Comparison of ENCODE assay signal across 8 cellular contexts in genomic region chr12:111404362-111405148, GRCh38. TPM values are rescaled to one million over a fixed set of nuclear protein-coding genes. Genes with fewer than 3 reads are reported as not detected.
DNase-seq lines count a peak whose midpoint lies in the region; ATAC-seq, FAIRE-seq and TF ChIP-seq lines count a peak whose summit lies in the region.

No MANE protein-coding gene starts in this region.

- TF ChIP-seq CTCF in A549 (IDR thresholded peaks at IDR 0.05): no peak

- TF ChIP-seq POLR2A in A549 (IDR thresholded peaks at IDR 0.05; ENCODE audit: low read length): no peak

- H3K4me1 ChIP-seq in A549 (peaks cover 23% of the 10 kb centered on the region), iPS-18a (ENCODE audit: control insufficient read depth, low read depth, low read length) (peaks cover 27% of the 10 kb centered on the region)

- no peak for TF ChIP-seq RAD21 in A549 (conservative IDR thresholded peaks at IDR 0.05 in 1 of 2, IDR thresholded peaks at IDR 0.05 in 1 of 2)

- ATAC-seq in A549: no peak
- ATAC-seq in GM19455 (IDR thresholded peaks at IDR 0.05; ENCODE audit: unreplicated experiment): peak; percentile 10
- no peak for ATAC-seq in GM18858 (IDR thresholded peaks at IDR 0.05; ENCODE audit: unreplicated experiment)

- H3K9me3 ChIP-seq in A549 (no peaks in the 10 kb centered on the region), iPS-18a (ENCODE audit: control insufficient read depth, low read depth, low read length) (no peaks in the 10 kb centered on the region)

- peak overlapping the region; percentile 63 for H3K4me3 ChIP-seq in A549
- H3K4me3 ChIP-seq in iPS-18a (ENCODE audit: low read length): peak overlapping the region; percentile 67

- no peak for FAIRE-seq in A549 (lab: Jason Lieb, UNC)

- TF ChIP-seq EP300 in A549 (IDR thresholded peaks at IDR 0.05): no peak

- 52% methylated on average over 17 of the region's 21 CpGs for WGBS in A549 (ENCODE audit: missing lambda C conversion rate)

- peak overlapping the region; percentile 99 for H3K4me2 ChIP-seq in A549

- DNase-seq in A549 (ENCODE audit: low read depth in 1 of 2, low spot score in 1 of 2) (no peak), NCI-H69 (lab: John Stamatoyannopoulos, UW) (peak; percentile 35), retina (no peak)
- peak; percentile 81 for DNase-seq in activated naive CD4-positive, alpha-beta T cell treated with Interleukin-2 at 50 U/mL for 16 hours
- DNase-seq in stimulated activated CD4-positive, alpha-beta T cell treated with anti-CD3 and anti-CD28 coated beads, Interleukin-12 subunit alpha, Interleukin-12 subunit beta, amount 100 ng/mL, for 48 hours (ENCODE audit: low read depth in 2 of 3, low spot score in 1 of 3): peak; percentile 57 to 74 (median 68)

- POLR2A ChIA-PET in A549 (lab: Yijun Ruan, JAX): interaction anchor here (0.9 kb wide), 1 partner anchor 281 kb away, joined by 3 read pairs; the partner anchor contains the start of gene BRAP

- H3K36me3 ChIP-seq in iPS-18a (ENCODE audit: control insufficient read depth, low read depth, low read length): no peaks in the 10 kb centered on the region

- H3K27ac ChIP-seq in A549 (peak overlapping the region; percentile 83 to 89), iPS-18a (ENCODE audit: low read length) (peak overlapping the region; percentile 86)

- CTCF ChIA-PET in A549 (lab: Yijun Ruan, JAX): interaction anchor here (0.6 to 5.1 kb wide), 12 partner anchors 8 to 274 kb away, joined by 3 to 36 read pairs (median 4); no protein-coding TSS in a partner anchor

- peak overlapping the region; percentile 85 for H3K9ac ChIP-seq in iPS-18a (ENCODE audit: low read length)

- H3K27me3 ChIP-seq in iPS-18a (ENCODE audit: control insufficient read depth, insufficient read depth, low read length): no peaks in the 10 kb centered on the region

TF ChIP-seq in A549, 52 proteins besides CTCF, POLR2A, EP300 and RAD21:
- TF ChIP-seq GATA3 (IDR thresholded peaks at IDR 0.05; ENCODE audit: borderline replicate concordance) (no peak), NPAS2 (CRISPR knock-in tag; IDR thresholded peaks at IDR 0.05; ENCODE audit: borderline replicate concordance) (no peak), JUNB (IDR thresholded peaks at IDR 0.05) (no peak), SMC3 (IDR thresholded peaks at IDR 0.05) (no peak)

RNA-seq across cellular contexts. Expression of gene SH2B3, which starts 1.2 kb away (rescaled TPM):
- polyA plus RNA-seq in A549 (2011; rRNA removed) (2.3 and 2.9 TPM in 2 replicates), A549 (2017; fragmentation: RNase III; extraction: RNeasy Plus Mini Kit Qiagen cat#74134 plus additional on column Dnase treatment) (2.4 to 2.5 TPM (median 2.5 TPM) in 3 replicates)
- 2.1 and 2.8 TPM in 2 replicates for polyA plus RNA-seq in A549 (2012; cell fraction: cytosol; rRNA removed)
- polyA plus RNA-seq in A549 (2012; cell fraction: nucleus; rRNA removed): 2.5 and 2.9 TPM in 2 replicates
- 2.5 and 2.6 TPM in 2 replicates for polyA minus RNA-seq in A549 (2011; rRNA and poly(A)+ RNA removed)

RNA-seq across cellular contexts. Expression of gene PHETA1, which starts 35.7 kb away (rescaled TPM):
- polyA plus RNA-seq in A549 (2011; rRNA removed) (2.9 and 3.0 TPM in 2 replicates), A549 (2017; fragmentation: RNase III; extraction: RNeasy Plus Mini Kit Qiagen cat#74134 plus additional on column Dnase treatment) (5.8 to 7.3 TPM (median 7.1 TPM) in 3 replicates)
- 5.1 and 7.4 TPM in 2 replicates for polyA plus RNA-seq in A549 (2012; cell fraction: cytosol; rRNA removed)
- polyA plus RNA-seq in A549 (2012; cell fraction: nucleus; rRNA removed): 11.4 and 15.4 TPM in 2 replicates
- polyA minus RNA-seq in A549 (2011; rRNA and poly(A)+ RNA removed): 1.6 and 2.4 TPM in 2 replicates

Comparison
In these comparisons a context has a peak if more than half of its experiments do, and no peak if none do; other contexts are left out.
1. DNase-seq: peak in NCI-H69 (single experiment), activated naive CD4-positive, alpha-beta T cell treated with Interleukin-2 at 50 U/mL for 16 hours (single experiment) and stimulated activated CD4-positive, alpha-beta T cell treated with anti-CD3 and anti-CD28 coated beads, Interleukin-12 subunit alpha, Interleukin-12 subunit beta, amount 100 ng/mL, for 48 hours (3 of 3); none in A549 (0 of 2) and retina (single experiment).